ENCODE assay signal across 8 cellular contexts in genomic region chr6:3228791-3229565, GRCh38. TPM values are rescaled to one million over a fixed set of nuclear protein-coding genes. Genes with fewer than 3 reads are reported as not detected.
A peak's percentile ranks its signal among the peaks of the same experiment; 100 is the strongest.
DNase-seq lines count a peak whose midpoint lies in the region; ATAC-seq and TF ChIP-seq lines count a peak whose summit lies in the region.

No MANE protein-coding gene starts in this region.

- H2BK5ac ChIP-seq in neuronal stem cell (ENCODE audit: low read length): peak overlapping the region; percentile 93

- H3K27ac ChIP-seq in OCI-LY1 (ENCODE audit: low read depth, low read length, poor library complexity, severe bottlenecking) (no peak overlapping the region), neuronal stem cell (replicated peaks; ENCODE audit: low read length) (peak overlapping the region; percentile 93)

- peak overlapping the region; percentile 63 for H3K14ac ChIP-seq in neuronal stem cell (ENCODE audit: low read length)

- H3K9ac ChIP-seq in OCI-LY1 (ENCODE audit: low read length) (no peak overlapping the region), neuronal stem cell (ENCODE audit: low read depth, low read length, poor library complexity) (peak overlapping the region; percentile 97)

- DNase-seq in NCI-H187 (lab: John Stamatoyannopoulos, UW): peak; percentile 63 to 82
- no peak for DNase-seq in NCI-H187 treated with DMSO at 0.1 percent for 48 hours (lab: John Stamatoyannopoulos, UW)
- peak; percentile 48 for DNase-seq in central memory CD4-positive, alpha-beta T cell
- DNase-seq in neuronal stem cell (ENCODE audit: low spot score): peak; percentile 77
- DNase-seq in NCI-H1048 (lab: John Stamatoyannopoulos, UW): no peak

- ATAC-seq in GM19452 (IDR thresholded peaks at IDR 0.05; ENCODE audit: unreplicated experiment) (no peak), HG03432 (IDR thresholded peaks at IDR 0.05; ENCODE audit: unreplicated experiment) (no peak)

- H2BK12ac ChIP-seq in neuronal stem cell (ENCODE audit: low read length): peak overlapping the region; percentile 82

- H4K91ac ChIP-seq in neuronal stem cell (ENCODE audit: low read depth, low read length, poor library complexity): peak overlapping the region; percentile 95

- H3K4me3 ChIP-seq in OCI-LY1 (ENCODE audit: low read depth, low read length, poor library complexity, severe bottlenecking) (peak overlapping the region; percentile 37), neuronal stem cell (ENCODE audit: low read length in 2 of 2) (peak overlapping the region; percentile 83 to 95)

- H3K4ac ChIP-seq in neuronal stem cell (ENCODE audit: low read length): peak overlapping the region; percentile 97

- no CpG with 5 or more reads among the region's 62 CpGs for WGBS in neuronal stem cell (ENCODE audit: extremely low coverage in 2 of 2, insufficient read length in 2 of 2, insufficient replicate concordance in 1 of 2), 2 donors

- H3K9me2 ChIP-seq in OCI-LY1 (ENCODE audit: low read depth, low read length): no peaks in the 10 kb centered on the region

- peak overlapping the region; percentile 95 for H3K23ac ChIP-seq in neuronal stem cell (ENCODE audit: low read depth, low read length, poor library complexity)

- H2BK120ac ChIP-seq in neuronal stem cell (ENCODE audit: low read depth, low read length): peak overlapping the region; percentile 98

- H3K4me1 ChIP-seq in OCI-LY1 (ENCODE audit: insufficient read depth, low read length, severe bottlenecking) (peaks cover 26% of the 10 kb centered on the region), neuronal stem cell (ENCODE audit: control insufficient read depth in 2 of 2, insufficient read depth in 1 of 2, low read depth in 1 of 2, low read length in 2 of 2) (peaks cover 11% of the 10 kb centered on the region in 2 donors)

- H2AK5ac ChIP-seq in neuronal stem cell (ENCODE audit: low read depth, low read length): peak overlapping the region; percentile 92

- H3K36me3 ChIP-seq in OCI-LY1 (ENCODE audit: insufficient read depth, low read length) (no peaks in the 10 kb centered on the region), neuronal stem cell (replicated peaks in 1 of 2; ENCODE audit: control insufficient read depth in 2 of 2, insufficient read depth in 2 of 2, low read length in 2 of 2) (peaks cover 6 to 19% of the 10 kb centered on the region in 2 donors)

- no peak overlapping the region for H2AFZ ChIP-seq in OCI-LY1 (ENCODE audit: low read length)
- peak overlapping the region; percentile 36 for H2AFZ ChIP-seq in neuronal stem cell (ENCODE audit: low read length)

- no peak for TF ChIP-seq CTCF in OCI-LY1 (IDR thresholded peaks at IDR 0.05; ENCODE audit: low read length)

- peak overlapping the region; percentile 86 for H4K8ac ChIP-seq in neuronal stem cell (ENCODE audit: low read depth, low read length)

- peaks cover 13% of the 10 kb centered on the region for H3K79me1 ChIP-seq in neuronal stem cell (ENCODE audit: low read depth, low read length)

- H4K20me1 ChIP-seq in OCI-LY1 (ENCODE audit: insufficient read depth, low read length): no peaks in the 10 kb centered on the region

- H3K18ac ChIP-seq in neuronal stem cell (ENCODE audit: low read length): peak overlapping the region; percentile 100

- no peaks in the 10 kb centered on the region for H3F3A ChIP-seq in OCI-LY1 (ENCODE audit: insufficient read depth, low read length)

- H3K27me3 ChIP-seq in OCI-LY1 (ENCODE audit: insufficient read depth, low read length): peaks cover 6% of the 10 kb centered on the region
- no peaks in the 10 kb centered on the region for H3K27me3 ChIP-seq in neuronal stem cell (ENCODE audit: control insufficient read depth in 3 of 3, insufficient read depth in 3 of 3, low read depth in 1 of 3, low read length in 3 of 3)

- H3K9me3 ChIP-seq in OCI-LY1 (ENCODE audit: low read length): no peaks in the 10 kb centered on the region
- peaks cover 0 to 3% of the 10 kb centered on the region in 2 donors for H3K9me3 ChIP-seq in neuronal stem cell (replicated peaks in 1 of 2; ENCODE audit: control insufficient read depth in 2 of 2, insufficient read depth in 1 of 2, low read depth in 1 of 2, low read length in 2 of 2)

- H3K79me2 ChIP-seq in OCI-LY1 (ENCODE audit: insufficient read depth, low read length): no peaks in the 10 kb centered on the region

- H3K4me2 ChIP-seq in OCI-LY1 (ENCODE audit: low read length): peak overlapping the region; percentile 44
- H3K4me2 ChIP-seq in neuronal stem cell (ENCODE audit: insufficient read depth, low read length, poor library complexity, severe bottlenecking): peak overlapping the region; percentile 94

- peak overlapping the region; percentile 97 for H2BK15ac ChIP-seq in neuronal stem cell (ENCODE audit: low read length)

RNA-seq across cellular contexts. Expression of gene TUBB2B, which starts 1.5 kb away (rescaled TPM):
- 370 TPM for polyA plus RNA-seq in neuronal stem cell (2013, experiment 1 of 2)
- polyA plus RNA-seq in neuronal stem cell (2013, experiment 2 of 2): 372 TPM

RNA-seq across cellular contexts. Expression of gene PSMG4, which starts 29.8 kb away (rescaled TPM):
- polyA plus RNA-seq in neuronal stem cell (2013, experiment 1 of 2): 24.7 TPM
- 24.4 TPM for polyA plus RNA-seq in neuronal stem cell (2013, experiment 2 of 2)

Comparison
In these comparisons a context has a peak if more than half of its experiments do, and no peak if none do; other contexts are left out.
1. DNase-seq: peak in NCI-H187 (2 of 2), central memory CD4-positive, alpha-beta T cell (single experiment) and neuronal stem cell (single experiment); none in NCI-H187 treated with DMSO at 0.1 percent for 48 hours (single experiment) and NCI-H1048 (single experiment).